8 cellular contexts compared by ENCODE assay signal in genomic region chr13:50510885-50511545, GRCh38.
DNase-seq lines count a peak whose midpoint lies in the region; TF ChIP-seq lines count a peak whose summit lies in the region.
"Not testable (repeated sequence)": the region's sequence is repeated elsewhere in the genome, so short reads cannot be mapped to it uniquely, and the experiment has no call there.

No MANE protein-coding gene starts in this region.

- not testable (repeated sequence) for H3K9ac ChIP-seq in BLaER1; SU-DHL-6 (ENCODE audit: low read length)

- H3K9me2 ChIP-seq in SU-DHL-6 (replicated peaks; ENCODE audit: insufficient read depth, low read length) = not testable (repeated sequence)

- peaks cover 13% of the 10 kb centered on the region for H3K9me3 ChIP-seq in BLaER1
- not testable (repeated sequence) for H3K9me3 ChIP-seq in SU-DHL-6 (ENCODE audit: insufficient read depth, low read length)

- H2AFZ ChIP-seq in SU-DHL-6 (ENCODE audit: low read depth, low read length, severe bottlenecking) = not testable (repeated sequence)

- H3K36me3 ChIP-seq in BLaER1; SU-DHL-6 (ENCODE audit: low read length): not testable (repeated sequence)

- not testable (repeated sequence) for H4K20me1 ChIP-seq in BLaER1; SU-DHL-6 (ENCODE audit: low read depth, low read length)

- peaks cover 48% of the 10 kb centered on the region for H3K4me1 ChIP-seq in BLaER1

- H3K27me3 ChIP-seq in BLaER1; SU-DHL-6 (ENCODE audit: low read length): not testable (repeated sequence)

- TF ChIP-seq CTCF in SU-DHL-6 (IDR thresholded peaks at IDR 0.05; ENCODE audit: insufficient read depth, low read length, poor library complexity, severe bottlenecking); fibroblast of mammary gland (conservative IDR thresholded peaks at IDR 0.05; ENCODE audit: control insufficient read depth, insufficient read depth, low read depth, low read length): not testable (repeated sequence)

- H3K79me2 ChIP-seq in SU-DHL-6 (ENCODE audit: insufficient read depth, low read length) = not testable (repeated sequence)

- not testable (repeated sequence) for H3K4me3 ChIP-seq in BLaER1; SU-DHL-6 (ENCODE audit: insufficient read depth, low read length, poor library complexity, severe bottlenecking); fibroblast of mammary gland (ENCODE audit: control insufficient read depth, low read depth, low read length)

- peaks cover 28% of the 10 kb centered on the region for H3F3A ChIP-seq in SU-DHL-6 (ENCODE audit: insufficient read depth)

- DNase-seq in HT1080 (ENCODE audit: low read depth) (peak; percentile 51), M059J (ENCODE audit: low read depth) (peak; percentile 80), OCI-M1 (lab: John Stamatoyannopoulos, UW) (peak; percentile 51), fibroblast of mammary gland (ENCODE audit: low read depth) (peak; percentile 28), kidney tubule cell (ENCODE audit: low spot score) (peak; percentile 39), superior temporal gyrus (ENCODE audit: extremely low spot score) (peak; percentile 1)

- peak overlapping the region; percentile 89 for H3K4me2 ChIP-seq in BLaER1
- not testable (repeated sequence) for H3K4me2 ChIP-seq in SU-DHL-6 (ENCODE audit: low read depth, low read length, poor library complexity, severe bottlenecking)

- H3K27ac ChIP-seq in BLaER1 (peak overlapping the region; percentile 88), SU-DHL-6 (ENCODE audit: low read depth, low read length) (peak overlapping the region; percentile 95; the same call in 1 of the 2 replicates)

Comparison
In these comparisons a context has a peak if more than half of its experiments do, and no peak if none do; other contexts are left out.
1. DNase-seq: peak in every context shown above with its lines; median percentile 80 in M059J; 51 in HT1080; 51 in OCI-M1; 39 in kidney tubule cell; 28 in fibroblast of mammary gland; 1 in superior temporal gyrus.